Comparison of ENCODE assay signal across 1 cellular context in the genomic region with DNA sequence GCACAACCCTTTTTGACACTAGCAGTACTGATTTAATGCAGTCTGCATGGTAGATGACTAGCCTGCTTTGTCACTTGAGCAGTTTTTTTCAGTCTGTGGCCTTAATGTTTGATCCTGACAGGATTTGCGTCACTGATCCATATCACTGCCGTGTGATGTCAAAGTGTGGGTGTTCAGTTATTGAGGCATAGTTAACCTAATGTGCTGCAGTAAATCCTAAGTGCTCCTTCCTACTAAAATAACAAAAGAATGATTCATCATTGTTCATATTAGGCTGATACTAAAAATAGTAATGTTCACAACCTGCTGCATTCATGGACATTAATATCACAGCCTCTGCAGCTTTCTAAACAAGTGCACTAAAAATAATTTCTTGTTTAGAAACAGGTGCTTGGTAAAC.
TF ChIP-seq lines count a peak whose summit lies in the region.

No MANE protein-coding gene starts in this region.

TF ChIP-seq in HEK293, 187 proteins besides CTCF, POLR2A, EP300 and RAD21 (continued from another document and continues in another):
- TF ChIP-seq, protein P1, sequence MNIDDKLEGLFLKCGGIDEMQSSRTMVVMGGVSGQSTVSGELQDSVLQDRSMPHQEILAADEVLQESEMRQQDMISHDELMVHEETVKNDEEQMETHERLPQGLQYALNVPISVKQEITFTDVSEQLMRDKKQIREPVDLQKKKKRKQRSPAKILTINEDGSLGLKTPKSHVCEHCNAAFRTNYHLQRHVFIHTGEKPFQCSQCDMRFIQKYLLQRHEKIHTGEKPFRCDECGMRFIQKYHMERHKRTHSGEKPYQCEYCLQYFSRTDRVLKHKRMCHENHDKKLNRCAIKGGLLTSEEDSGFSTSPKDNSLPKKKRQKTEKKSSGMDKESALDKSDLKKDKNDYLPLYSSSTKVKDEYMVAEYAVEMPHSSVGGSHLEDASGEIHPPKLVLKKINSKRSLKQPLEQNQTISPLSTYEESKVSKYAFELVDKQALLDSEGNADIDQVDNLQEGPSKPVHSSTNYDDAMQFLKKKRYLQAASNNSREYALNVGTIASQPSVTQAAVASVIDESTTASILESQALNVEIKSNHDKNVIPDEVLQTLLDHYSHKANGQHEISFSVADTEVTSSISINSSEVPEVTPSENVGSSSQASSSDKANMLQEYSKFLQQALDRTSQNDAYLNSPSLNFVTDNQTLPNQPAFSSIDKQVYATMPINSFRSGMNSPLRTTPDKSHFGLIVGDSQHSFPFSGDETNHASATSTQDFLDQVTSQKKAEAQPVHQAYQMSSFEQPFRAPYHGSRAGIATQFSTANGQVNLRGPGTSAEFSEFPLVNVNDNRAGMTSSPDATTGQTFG (tag by site-specific recombination; IDR thresholded peaks at IDR 0.05; ENCODE audit: borderline replicate concordance) = no peak
- TF ChIP-seq ZNF394 (tag by site-specific recombination; IDR thresholded peaks at IDR 0.05; ENCODE audit: borderline replicate concordance) = peak; percentile 67
- TF ChIP-seq, protein P2, sequence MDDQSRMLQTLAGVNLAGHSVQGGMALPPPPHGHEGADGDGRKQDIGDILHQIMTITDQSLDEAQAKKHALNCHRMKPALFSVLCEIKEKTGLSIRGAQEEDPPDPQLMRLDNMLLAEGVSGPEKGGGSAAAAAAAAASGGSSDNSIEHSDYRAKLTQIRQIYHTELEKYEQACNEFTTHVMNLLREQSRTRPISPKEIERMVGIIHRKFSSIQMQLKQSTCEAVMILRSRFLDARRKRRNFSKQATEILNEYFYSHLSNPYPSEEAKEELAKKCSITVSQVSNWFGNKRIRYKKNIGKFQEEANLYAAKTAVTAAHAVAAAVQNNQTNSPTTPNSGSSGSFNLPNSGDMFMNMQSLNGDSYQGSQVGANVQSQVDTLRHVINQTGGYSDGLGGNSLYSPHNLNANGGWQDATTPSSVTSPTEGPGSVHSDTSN (CRISPR knock-in tag; IDR thresholded peaks at IDR 0.05) = no peak
- TF ChIP-seq ZNF19 (tag by site-specific recombination; IDR thresholded peaks at IDR 0.05; ENCODE audit: low read depth) = no peak
- TF ChIP-seq, protein P3, sequence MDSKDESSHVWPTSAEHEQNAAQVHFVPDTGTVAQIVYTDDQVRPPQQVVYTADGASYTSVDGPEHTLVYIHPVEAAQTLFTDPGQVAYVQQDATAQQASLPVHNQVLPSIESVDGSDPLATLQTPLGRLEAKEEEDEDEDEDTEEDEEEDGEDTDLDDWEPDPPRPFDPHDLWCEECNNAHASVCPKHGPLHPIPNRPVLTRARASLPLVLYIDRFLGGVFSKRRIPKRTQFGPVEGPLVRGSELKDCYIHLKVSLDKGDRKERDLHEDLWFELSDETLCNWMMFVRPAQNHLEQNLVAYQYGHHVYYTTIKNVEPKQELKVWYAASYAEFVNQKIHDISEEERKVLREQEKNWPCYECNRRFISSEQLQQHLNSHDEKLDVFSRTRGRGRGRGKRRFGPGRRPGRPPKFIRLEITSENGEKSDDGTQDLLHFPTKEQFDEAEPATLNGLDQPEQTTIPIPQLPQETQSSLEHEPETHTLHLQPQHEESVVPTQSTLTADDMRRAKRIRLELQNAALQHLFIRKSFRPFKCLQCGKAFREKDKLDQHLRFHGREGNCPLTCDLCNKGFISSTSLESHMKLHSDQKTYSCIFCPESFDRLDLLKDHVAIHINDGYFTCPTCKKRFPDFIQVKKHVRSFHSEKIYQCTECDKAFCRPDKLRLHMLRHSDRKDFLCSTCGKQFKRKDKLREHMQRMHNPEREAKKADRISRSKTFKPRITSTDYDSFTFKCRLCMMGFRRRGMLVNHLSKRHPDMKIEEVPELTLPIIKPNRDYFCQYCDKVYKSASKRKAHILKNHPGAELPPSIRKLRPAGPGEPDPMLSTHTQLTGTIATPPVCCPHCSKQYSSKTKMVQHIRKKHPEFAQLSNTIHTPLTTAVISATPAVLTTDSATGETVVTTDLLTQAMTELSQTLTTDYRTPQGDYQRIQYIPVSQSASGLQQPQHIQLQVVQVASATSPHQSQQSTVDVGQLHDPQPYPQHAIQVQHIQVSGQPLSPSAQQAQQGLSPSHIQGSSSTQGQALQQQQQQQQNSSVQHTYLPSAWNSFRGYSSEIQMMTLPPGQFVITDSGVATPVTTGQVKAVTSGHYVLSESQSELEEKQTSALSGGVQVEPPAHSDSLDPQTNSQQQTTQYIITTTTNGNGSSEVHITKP (tag by site-specific recombination; IDR thresholded peaks at IDR 0.05) = no peak
- TF ChIP-seq TCF7L2 (IDR thresholded peaks at IDR 0.05; ENCODE audit: borderline replicate concordance, low read depth, low read length) = no peak
- no peak for TF ChIP-seq ZNF571 (tag by site-specific recombination; IDR thresholded peaks at IDR 0.05)
- no peak for TF ChIP-seq ZNF555 (tag by site-specific recombination; conservative IDR thresholded peaks at IDR 0.05)
- TF ChIP-seq ZNF138 (tag by site-specific recombination; IDR thresholded peaks at IDR 0.05; ENCODE audit: borderline replicate concordance) = no peak
- peak; percentile 45; the same call in 1 of the 2 replicates for TF ChIP-seq SP2 (tag by site-specific recombination; IDR thresholded peaks at IDR 0.05)
- TF ChIP-seq ZNF23 (tag by site-specific recombination; IDR thresholded peaks at IDR 0.05; ENCODE audit: borderline replicate concordance) = no peak
- TF ChIP-seq, protein P4, sequence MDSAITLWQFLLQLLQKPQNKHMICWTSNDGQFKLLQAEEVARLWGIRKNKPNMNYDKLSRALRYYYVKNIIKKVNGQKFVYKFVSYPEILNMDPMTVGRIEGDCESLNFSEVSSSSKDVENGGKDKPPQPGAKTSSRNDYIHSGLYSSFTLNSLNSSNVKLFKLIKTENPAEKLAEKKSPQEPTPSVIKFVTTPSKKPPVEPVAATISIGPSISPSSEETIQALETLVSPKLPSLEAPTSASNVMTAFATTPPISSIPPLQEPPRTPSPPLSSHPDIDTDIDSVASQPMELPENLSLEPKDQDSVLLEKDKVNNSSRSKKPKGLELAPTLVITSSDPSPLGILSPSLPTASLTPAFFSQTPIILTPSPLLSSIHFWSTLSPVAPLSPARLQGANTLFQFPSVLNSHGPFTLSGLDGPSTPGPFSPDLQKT (IDR thresholded peaks at IDR 0.05; ENCODE audit: borderline replicate concordance, low read depth, low read length) = no peak
- TF ChIP-seq, protein P5, sequence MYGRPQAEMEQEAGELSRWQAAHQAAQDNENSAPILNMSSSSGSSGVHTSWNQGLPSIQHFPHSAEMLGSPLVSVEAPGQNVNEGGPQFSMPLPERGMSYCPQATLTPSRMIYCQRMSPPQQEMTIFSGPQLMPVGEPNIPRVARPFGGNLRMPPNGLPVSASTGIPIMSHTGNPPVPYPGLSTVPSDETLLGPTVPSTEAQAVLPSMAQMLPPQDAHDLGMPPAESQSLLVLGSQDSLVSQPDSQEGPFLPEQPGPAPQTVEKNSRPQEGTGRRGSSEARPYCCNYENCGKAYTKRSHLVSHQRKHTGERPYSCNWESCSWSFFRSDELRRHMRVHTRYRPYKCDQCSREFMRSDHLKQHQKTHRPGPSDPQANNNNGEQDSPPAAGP (tag by site-specific recombination; IDR thresholded peaks at IDR 0.05) = no peak; the same call in 1 of the 2 replicates
- no peak for TF ChIP-seq ZNF416 (tag by site-specific recombination; IDR thresholded peaks at IDR 0.05)
- TF ChIP-seq ZBTB17 (tag by site-specific recombination; IDR thresholded peaks at IDR 0.05) = peak; percentile 47; the same call in 1 of the 2 replicates
- peak; percentile 42; the same call in 1 of the 2 replicates for TF ChIP-seq SP3 (tag by site-specific recombination; IDR thresholded peaks at IDR 0.05)
- TF ChIP-seq ZNF239 (tag by site-specific recombination; IDR thresholded peaks at IDR 0.05) = no peak
- TF ChIP-seq SALL2 (tag by site-specific recombination; IDR thresholded peaks at IDR 0.05; ENCODE audit: borderline replicate concordance) = no peak
- no peak for TF ChIP-seq ZNF596 (tag by site-specific recombination; IDR thresholded peaks at IDR 0.05)
- peak; percentile 88 for TF ChIP-seq BCL11A (tag by site-specific recombination; IDR thresholded peaks at IDR 0.05; ENCODE audit: low read depth)
- no peak for TF ChIP-seq ZNF202 (tag by site-specific recombination; IDR thresholded peaks at IDR 0.05; ENCODE audit: borderline replicate concordance)
- 0 out of 2 replicates have a peak, but pooled peaks have one; percentile 25 for TF ChIP-seq ZXDB (tag by site-specific recombination; IDR thresholded peaks at IDR 0.05)
- TF ChIP-seq REPIN1 (tag by site-specific recombination; IDR thresholded peaks at IDR 0.05; ENCODE audit: low read depth) = no peak
- TF ChIP-seq ZNF2 (tag by site-specific recombination; IDR thresholded peaks at IDR 0.05) = 0 out of 2 replicates have a peak, but pooled peaks have one; percentile 40
- TF ChIP-seq, protein P6, sequence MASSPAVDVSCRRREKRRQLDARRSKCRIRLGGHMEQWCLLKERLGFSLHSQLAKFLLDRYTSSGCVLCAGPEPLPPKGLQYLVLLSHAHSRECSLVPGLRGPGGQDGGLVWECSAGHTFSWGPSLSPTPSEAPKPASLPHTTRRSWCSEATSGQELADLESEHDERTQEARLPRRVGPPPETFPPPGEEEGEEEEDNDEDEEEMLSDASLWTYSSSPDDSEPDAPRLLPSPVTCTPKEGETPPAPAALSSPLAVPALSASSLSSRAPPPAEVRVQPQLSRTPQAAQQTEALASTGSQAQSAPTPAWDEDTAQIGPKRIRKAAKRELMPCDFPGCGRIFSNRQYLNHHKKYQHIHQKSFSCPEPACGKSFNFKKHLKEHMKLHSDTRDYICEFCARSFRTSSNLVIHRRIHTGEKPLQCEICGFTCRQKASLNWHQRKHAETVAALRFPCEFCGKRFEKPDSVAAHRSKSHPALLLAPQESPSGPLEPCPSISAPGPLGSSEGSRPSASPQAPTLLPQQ (tag by site-specific recombination; IDR thresholded peaks at IDR 0.05) = no peak
- TF ChIP-seq ZNF266 (tag by site-specific recombination; IDR thresholded peaks at IDR 0.05; ENCODE audit: low read depth) = no peak
- TF ChIP-seq, protein P7, sequence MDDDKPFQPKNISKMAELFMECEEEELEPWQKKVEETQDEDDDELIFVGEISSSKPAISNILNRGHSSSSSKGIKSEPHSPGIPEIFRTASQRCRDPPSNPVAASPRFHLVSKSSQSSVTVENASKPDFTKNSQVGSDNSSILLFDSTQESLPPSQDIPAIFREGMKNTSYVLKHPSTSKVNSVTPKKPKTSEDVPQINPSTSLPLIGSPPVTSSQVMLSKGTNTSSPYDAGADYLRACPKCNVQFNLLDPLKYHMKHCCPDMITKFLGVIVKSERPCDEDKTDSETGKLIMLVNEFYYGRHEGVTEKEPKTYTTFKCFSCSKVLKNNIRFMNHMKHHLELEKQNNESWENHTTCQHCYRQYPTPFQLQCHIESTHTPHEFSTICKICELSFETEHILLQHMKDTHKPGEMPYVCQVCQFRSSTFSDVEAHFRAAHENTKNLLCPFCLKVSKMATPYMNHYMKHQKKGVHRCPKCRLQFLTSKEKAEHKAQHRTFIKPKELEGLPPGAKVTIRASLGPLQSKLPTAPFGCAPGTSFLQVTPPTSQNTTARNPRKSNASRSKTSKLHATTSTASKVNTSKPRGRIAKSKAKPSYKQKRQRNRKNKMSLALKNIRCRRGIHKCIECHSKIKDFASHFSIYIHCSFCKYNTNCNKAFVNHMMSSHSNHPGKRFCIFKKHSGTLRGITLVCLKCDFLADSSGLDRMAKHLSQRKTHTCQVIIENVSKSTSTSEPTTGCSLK (tag by site-specific recombination; IDR thresholded peaks at IDR 0.05) = no peak
- no peak for TF ChIP-seq ZNF785 (tag by site-specific recombination; IDR thresholded peaks at IDR 0.05)
- no peak for TF ChIP-seq ZNF341 (tag by site-specific recombination; IDR thresholded peaks at IDR 0.05; ENCODE audit: low read depth)
- TF ChIP-seq, protein P8, sequence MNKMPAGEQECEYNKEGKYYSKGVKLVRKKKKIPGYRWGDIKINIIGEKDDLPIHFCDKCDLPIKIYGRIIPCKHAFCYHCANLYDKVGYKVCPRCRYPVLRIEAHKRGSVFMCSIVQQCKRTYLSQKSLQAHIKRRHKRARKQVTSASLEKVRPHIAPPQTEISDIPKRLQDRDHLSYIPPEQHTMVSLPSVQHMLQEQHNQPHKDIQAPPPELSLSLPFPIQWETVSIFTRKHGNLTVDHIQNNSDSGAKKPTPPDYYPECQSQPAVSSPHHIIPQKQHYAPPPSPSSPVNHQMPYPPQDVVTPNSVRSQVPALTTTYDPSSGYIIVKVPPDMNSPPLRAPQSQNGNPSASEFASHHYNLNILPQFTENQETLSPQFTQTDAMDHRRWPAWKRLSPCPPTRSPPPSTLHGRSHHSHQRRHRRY (tag by site-specific recombination; IDR thresholded peaks at IDR 0.05) = no peak
- TF ChIP-seq, protein P9, sequence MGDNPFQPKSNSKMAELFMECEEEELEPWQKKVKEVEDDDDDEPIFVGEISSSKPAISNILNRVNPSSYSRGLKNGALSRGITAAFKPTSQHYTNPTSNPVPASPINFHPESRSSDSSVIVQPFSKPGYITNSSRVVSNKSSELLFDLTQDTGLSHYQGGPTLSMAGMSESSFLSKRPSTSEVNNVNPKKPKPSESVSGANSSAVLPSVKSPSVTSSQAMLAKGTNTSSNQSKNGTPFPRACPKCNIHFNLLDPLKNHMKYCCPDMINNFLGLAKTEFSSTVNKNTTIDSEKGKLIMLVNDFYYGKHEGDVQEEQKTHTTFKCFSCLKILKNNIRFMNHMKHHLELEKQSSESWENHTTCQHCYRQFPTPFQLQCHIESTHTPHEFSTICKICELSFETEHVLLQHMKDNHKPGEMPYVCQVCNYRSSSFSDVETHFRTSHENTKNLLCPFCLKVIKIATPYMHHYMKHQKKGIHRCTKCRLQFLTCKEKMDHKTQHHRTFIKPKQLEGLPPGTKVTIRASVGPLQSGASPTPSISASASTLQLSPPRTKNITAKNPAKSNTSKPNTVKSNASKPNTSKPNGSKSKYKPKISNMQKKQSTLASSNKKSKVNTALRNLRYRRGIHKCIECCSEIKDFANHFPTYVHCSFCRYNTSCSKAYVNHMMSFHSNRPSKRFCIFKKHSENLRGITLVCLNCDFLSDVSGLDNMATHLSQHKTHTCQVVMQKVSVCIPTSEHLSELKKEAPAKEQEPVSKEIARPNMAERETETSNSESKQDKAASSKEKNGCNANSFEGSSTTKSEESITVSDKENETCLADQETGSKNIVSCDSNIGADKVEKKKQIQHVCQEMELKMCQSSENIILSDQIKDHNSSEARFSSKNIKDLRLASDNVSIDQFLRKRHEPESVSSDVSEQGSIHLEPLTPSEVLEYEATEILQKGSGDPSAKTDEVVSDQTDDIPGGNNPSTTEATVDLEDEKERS (tag by site-specific recombination; IDR thresholded peaks at IDR 0.05) = no peak
- TF ChIP-seq, protein P10, sequence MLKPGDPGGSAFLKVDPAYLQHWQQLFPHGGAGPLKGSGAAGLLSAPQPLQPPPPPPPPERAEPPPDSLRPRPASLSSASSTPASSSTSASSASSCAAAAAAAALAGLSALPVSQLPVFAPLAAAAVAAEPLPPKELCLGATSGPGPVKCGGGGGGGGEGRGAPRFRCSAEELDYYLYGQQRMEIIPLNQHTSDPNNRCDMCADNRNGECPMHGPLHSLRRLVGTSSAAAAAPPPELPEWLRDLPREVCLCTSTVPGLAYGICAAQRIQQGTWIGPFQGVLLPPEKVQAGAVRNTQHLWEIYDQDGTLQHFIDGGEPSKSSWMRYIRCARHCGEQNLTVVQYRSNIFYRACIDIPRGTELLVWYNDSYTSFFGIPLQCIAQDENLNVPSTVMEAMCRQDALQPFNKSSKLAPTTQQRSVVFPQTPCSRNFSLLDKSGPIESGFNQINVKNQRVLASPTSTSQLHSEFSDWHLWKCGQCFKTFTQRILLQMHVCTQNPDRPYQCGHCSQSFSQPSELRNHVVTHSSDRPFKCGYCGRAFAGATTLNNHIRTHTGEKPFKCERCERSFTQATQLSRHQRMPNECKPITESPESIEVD (tag by site-specific recombination; IDR thresholded peaks at IDR 0.05) = peak; percentile 32
- no peak for TF ChIP-seq ZNF521 (tag by site-specific recombination; IDR thresholded peaks at IDR 0.05)
- TF ChIP-seq ZNF133 (tag by site-specific recombination; IDR thresholded peaks at IDR 0.05) = no peak
